ENCODE assay signal across 9 cellular contexts in the genomic region with DNA sequence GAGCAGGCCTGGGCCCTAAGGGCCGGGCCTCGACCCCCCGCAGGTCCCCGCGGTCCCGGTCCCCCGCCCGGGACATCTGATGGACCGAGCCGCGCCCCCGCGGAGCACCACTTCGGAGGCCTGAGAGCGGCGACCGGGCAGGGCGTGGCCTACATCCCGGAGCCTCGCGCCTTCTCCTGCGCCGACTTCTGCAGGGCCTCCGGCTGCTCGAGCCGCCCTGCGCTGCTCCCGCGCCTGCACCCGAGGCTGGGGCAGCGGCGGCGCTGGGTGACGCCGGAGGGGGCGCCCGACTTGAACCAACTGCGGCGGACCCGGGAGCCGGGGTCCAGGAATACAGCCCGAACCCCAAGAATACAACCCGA. TPM values are rescaled to one million over a fixed set of nuclear protein-coding genes. Genes with fewer than 3 reads are reported as not detected.
A peak's percentile ranks its signal among the peaks of the same experiment; 100 is the strongest.
DNase-seq lines count a peak whose midpoint lies in the region; ATAC-seq, FAIRE-seq and TF ChIP-seq lines count a peak whose summit lies in the region.
"Had no signal": no experiment of that assay in that cellular context is flagged by ENCODE, and none has a peak within 500 bp of the region (broad histone marks: within the 10 kb centered on the region; RNA-seq: fewer than 3 reads in every experiment).

No MANE protein-coding gene starts in this region.

- H3K4me3 ChIP-seq in BLaER1: peak overlapping the region; percentile 34; the same call in 1 of the 2 replicates
- H3K4me3 ChIP-seq in effector memory CD4-positive, alpha-beta T cell (ENCODE audit: insufficient read depth, low read depth, low read length, poor library complexity, severe bottlenecking): peak overlapping the region; percentile 50
- H3K4me3 ChIP-seq in parathyroid adenoma (ENCODE audit: low read depth, low read length): no peak overlapping the region

- H3K4me1 Mint-ChIP-seq in WTC11: peaks cover 14% of the 10 kb centered on the region

- peak overlapping the region; percentile 52 for H3K4me3 Mint-ChIP-seq in WTC11

- peaks cover 6% of the 10 kb centered on the region for H3K36me3 Mint-ChIP-seq in WTC11

- H3K9ac ChIP-seq in BLaER1: no peak overlapping the region
- H3K9ac ChIP-seq in parathyroid adenoma: no peak overlapping the region

- POLR2A ChIA-PET in WTC11 (lab: Charles Lee): interaction anchor here (0.9 kb wide), 1 partner anchor 75 kb away, joined by 5 read pairs; no protein-coding TSS in a partner anchor

- no peaks in the 10 kb centered on the region for H3K79me2 ChIP-seq in parathyroid adenoma

- no peak overlapping the region for H3K4me2 ChIP-seq in BLaER1
- peak overlapping the region; percentile 20 for H3K4me2 ChIP-seq in parathyroid adenoma (ENCODE audit: low read length)

- ATAC-seq in WTC11: peak; percentile 74

- no peak for FAIRE-seq in D721Med (lab: Jason Lieb, UNC)
- FAIRE-seq: frontal cortex had no signal

- peaks cover 46% of the 10 kb centered on the region for H3K27me3 Mint-ChIP-seq in WTC11 (ENCODE audit: low read depth)

- H3K9me3 ChIP-seq in BLaER1 (peaks cover 51% of the 10 kb centered on the region), parathyroid adenoma (ENCODE audit: control insufficient read depth, low read length) (no peaks in the 10 kb centered on the region)
- no peaks in the 10 kb centered on the region for H3K9me3 ChIP-seq in effector memory CD4-positive, alpha-beta T cell (ENCODE audit: control insufficient read depth, low read length)

- H3K27ac Mint-ChIP-seq in WTC11: no peak overlapping the region

- DNase-seq in WTC11 (ENCODE audit: low spot score): peak; percentile 71
- peak in 1 of 3 donors; percentile 13 for DNase-seq in effector memory CD4-positive, alpha-beta T cell
- no peak for DNase-seq in NCI-H510A treated with DMSO at 0.1 percent for 48 hours (lab: John Stamatoyannopoulos, UW)
- DNase-seq in T-helper 9 cell: no peak
- no peak for DNase-seq in D721Med (ENCODE audit: insufficient read length, low spot score)
- DNase-seq in NCI-H524 (lab: John Stamatoyannopoulos, UW): no peak

- no peaks in the 10 kb centered on the region for H4K20me1 ChIP-seq in BLaER1

- H3K36me3 ChIP-seq in BLaER1: no peaks in the 10 kb centered on the region; the same call in 1 of the 2 replicates
- H3K36me3 ChIP-seq in effector memory CD4-positive, alpha-beta T cell (ENCODE audit: control insufficient read depth, insufficient read depth, low read length): no peaks in the 10 kb centered on the region
- no peaks in the 10 kb centered on the region for H3K36me3 ChIP-seq in parathyroid adenoma (ENCODE audit: control insufficient read depth, insufficient read depth, low read length)

- H3K27me3 ChIP-seq in BLaER1 (peaks cover 31% of the 10 kb centered on the region), parathyroid adenoma (ENCODE audit: control insufficient read depth, insufficient read depth, low read length) (no peaks in the 10 kb centered on the region)
- H3K27me3 ChIP-seq in effector memory CD4-positive, alpha-beta T cell (replicated peaks; ENCODE audit: control insufficient read depth, insufficient read depth, low read length, poor library complexity, severe bottlenecking): no peaks in the 10 kb centered on the region

- H3K4me1 ChIP-seq in BLaER1 (peaks cover 11% of the 10 kb centered on the region), parathyroid adenoma (no peaks in the 10 kb centered on the region)
- H3K4me1 ChIP-seq in effector memory CD4-positive, alpha-beta T cell (ENCODE audit: control insufficient read depth, insufficient read depth, low read length, poor library complexity, severe bottlenecking): peaks cover 5% of the 10 kb centered on the region

- TF ChIP-seq CTCF in WTC11 (IDR thresholded peaks at IDR 0.05): no peak
- no peak for TF ChIP-seq CTCF in parathyroid adenoma (IDR thresholded peaks at IDR 0.05)
- no peak for TF ChIP-seq CTCF in D721Med (IDR thresholded peaks at IDR 0.05; ENCODE audit: insufficient read depth, missing control alignments)

- H3K9me3 Mint-ChIP-seq in WTC11: peaks cover 16% of the 10 kb centered on the region

- H2AFZ ChIP-seq in parathyroid adenoma: peak overlapping the region; percentile 58

- no peak overlapping the region for H3K27ac ChIP-seq in BLaER1
- H3K27ac ChIP-seq in effector memory CD4-positive, alpha-beta T cell (ENCODE audit: insufficient read depth, low read length, poor library complexity, severe bottlenecking): no peak overlapping the region
- no peak overlapping the region for H3K27ac ChIP-seq in parathyroid adenoma

- CTCF ChIA-PET in WTC11 (lab: Charles Lee): interaction anchor here (1.0 to 2.0 kb wide), 11 partner anchors 9 to 116 kb away, joined by 3 to 23 read pairs (median 4); partner anchors contain the start of gene RAB43

TF ChIP-seq in WTC11, 78 proteins besides CTCF, POLR2A, EP300 and RAD21 (continues in another document):
- TF ChIP-seq, protein P1, sequence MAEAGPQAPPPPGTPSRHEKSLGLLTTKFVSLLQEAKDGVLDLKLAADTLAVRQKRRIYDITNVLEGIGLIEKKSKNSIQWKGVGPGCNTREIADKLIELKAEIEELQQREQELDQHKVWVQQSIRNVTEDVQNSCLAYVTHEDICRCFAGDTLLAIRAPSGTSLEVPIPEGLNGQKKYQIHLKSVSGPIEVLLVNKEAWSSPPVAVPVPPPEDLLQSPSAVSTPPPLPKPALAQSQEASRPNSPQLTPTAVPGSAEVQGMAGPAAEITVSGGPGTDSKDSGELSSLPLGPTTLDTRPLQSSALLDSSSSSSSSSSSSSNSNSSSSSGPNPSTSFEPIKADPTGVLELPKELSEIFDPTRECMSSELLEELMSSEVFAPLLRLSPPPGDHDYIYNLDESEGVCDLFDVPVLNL (CRISPR knock-in tag; IDR thresholded peaks at IDR 0.05; ENCODE audit: borderline replicate concordance, low read depth): no peak
- TF ChIP-seq, protein P2, sequence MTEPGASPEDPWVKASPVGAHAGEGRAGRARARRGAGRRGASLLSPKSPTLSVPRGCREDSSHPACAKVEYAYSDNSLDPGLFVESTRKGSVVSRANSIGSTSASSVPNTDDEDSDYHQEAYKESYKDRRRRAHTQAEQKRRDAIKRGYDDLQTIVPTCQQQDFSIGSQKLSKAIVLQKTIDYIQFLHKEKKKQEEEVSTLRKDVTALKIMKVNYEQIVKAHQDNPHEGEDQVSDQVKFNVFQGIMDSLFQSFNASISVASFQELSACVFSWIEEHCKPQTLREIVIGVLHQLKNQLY (CRISPR knock-in tag; IDR thresholded peaks at IDR 0.05): no peak
- no peak for TF ChIP-seq EMX1 (CRISPR knock-in tag; IDR thresholded peaks at IDR 0.05)
- TF ChIP-seq, protein P3, sequence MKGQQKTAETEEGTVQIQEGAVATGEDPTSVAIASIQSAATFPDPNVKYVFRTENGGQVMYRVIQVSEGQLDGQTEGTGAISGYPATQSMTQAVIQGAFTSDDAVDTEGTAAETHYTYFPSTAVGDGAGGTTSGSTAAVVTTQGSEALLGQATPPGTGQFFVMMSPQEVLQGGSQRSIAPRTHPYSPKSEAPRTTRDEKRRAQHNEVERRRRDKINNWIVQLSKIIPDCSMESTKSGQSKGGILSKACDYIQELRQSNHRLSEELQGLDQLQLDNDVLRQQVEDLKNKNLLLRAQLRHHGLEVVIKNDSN (CRISPR knock-in tag; IDR thresholded peaks at IDR 0.05): 0 out of 2 replicates have a peak, but pooled peaks have one; percentile 16
- TF ChIP-seq FOXJ3 (CRISPR knock-in tag; IDR thresholded peaks at IDR 0.05; ENCODE audit: borderline replicate concordance): no peak
- TF ChIP-seq PRRX2 (CRISPR knock-in tag; IDR thresholded peaks at IDR 0.05): no peak
- no peak for TF ChIP-seq TCF7 (CRISPR knock-in tag; IDR thresholded peaks at IDR 0.05; ENCODE audit: low read depth)
- TF ChIP-seq, protein P4, sequence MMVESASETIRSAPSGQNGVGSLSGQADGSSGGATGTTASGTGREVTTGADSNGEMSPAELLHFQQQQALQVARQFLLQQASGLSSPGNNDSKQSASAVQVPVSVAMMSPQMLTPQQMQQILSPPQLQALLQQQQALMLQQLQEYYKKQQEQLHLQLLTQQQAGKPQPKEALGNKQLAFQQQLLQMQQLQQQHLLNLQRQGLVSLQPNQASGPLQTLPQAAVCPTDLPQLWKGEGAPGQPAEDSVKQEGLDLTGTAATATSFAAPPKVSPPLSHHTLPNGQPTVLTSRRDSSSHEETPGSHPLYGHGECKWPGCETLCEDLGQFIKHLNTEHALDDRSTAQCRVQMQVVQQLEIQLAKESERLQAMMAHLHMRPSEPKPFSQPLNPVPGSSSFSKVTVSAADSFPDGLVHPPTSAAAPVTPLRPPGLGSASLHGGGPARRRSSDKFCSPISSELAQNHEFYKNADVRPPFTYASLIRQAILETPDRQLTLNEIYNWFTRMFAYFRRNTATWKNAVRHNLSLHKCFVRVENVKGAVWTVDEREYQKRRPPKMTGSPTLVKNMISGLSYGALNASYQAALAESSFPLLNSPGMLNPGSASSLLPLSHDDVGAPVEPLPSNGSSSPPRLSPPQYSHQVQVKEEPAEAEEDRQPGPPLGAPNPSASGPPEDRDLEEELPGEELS (CRISPR knock-in tag; IDR thresholded peaks at IDR 0.05): peak; percentile 56; the same call in 1 of the 2 replicates
- TF ChIP-seq NR3C1 (CRISPR knock-in tag; conservative IDR thresholded peaks at IDR 0.05; ENCODE audit: low read depth): no peak
- no peak for TF ChIP-seq E2F1 (CRISPR knock-in tag; IDR thresholded peaks at IDR 0.05)
- TF ChIP-seq, protein P5, sequence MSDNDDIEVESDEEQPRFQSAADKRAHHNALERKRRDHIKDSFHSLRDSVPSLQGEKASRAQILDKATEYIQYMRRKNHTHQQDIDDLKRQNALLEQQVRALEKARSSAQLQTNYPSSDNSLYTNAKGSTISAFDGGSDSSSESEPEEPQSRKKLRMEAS (CRISPR knock-in tag; IDR thresholded peaks at IDR 0.05): peak; percentile 70; the same call in 1 of the 2 replicates
- TF ChIP-seq NFYB (CRISPR knock-in tag; conservative IDR thresholded peaks at IDR 0.05; ENCODE audit: low read depth): no peak

RNA-seq across cellular contexts. Expression of gene GP9, which starts 14.9 kb away (rescaled TPM):
- not detected in 3 replicates for total RNA-seq in WTC11 (2021)
- total RNA-seq: frontal cortex had no signal

RNA-seq across cellular contexts. Expression of gene EFCC1, which starts 44.6 kb away (rescaled TPM):
- total RNA-seq in WTC11 (2021): 0.16 to 0.31 TPM (median 0.16 TPM) in 3 replicates

RNA-seq across cellular contexts. Expression of gene CFAP92, which starts 51.8 kb away (rescaled TPM):
- total RNA-seq in WTC11 (2021): 2.3 to 2.9 TPM (median 2.6 TPM) in 3 replicates
